25 cellular contexts compared by ENCODE assay signal in genomic region chr15:99210334-99210733, GRCh38. TPM values are rescaled to one million over a fixed set of nuclear protein-coding genes. Genes with fewer than 3 reads are reported as not detected.
DNase-seq lines count a peak whose midpoint lies in the region; TF ChIP-seq lines count a peak whose summit lies in the region.
"Had no signal": no experiment of that assay in that cellular context is flagged by ENCODE, and none has a peak within 500 bp of the region (broad histone marks: within the 10 kb centered on the region; RNA-seq: fewer than 3 reads in every experiment).

No MANE protein-coding gene starts in this region.

- no peaks in the 10 kb centered on the region for H3K36me3 ChIP-seq in muscle layer of colon (ENCODE audit: insufficient read depth, low read length)
- peaks cover 15% of the 10 kb centered on the region for H3K36me3 ChIP-seq in suprapubic skin
- H3K36me3 ChIP-seq in mesendoderm (ENCODE audit: control insufficient read depth, insufficient read depth, low read length), result no peaks in the 10 kb centered on the region
- H3K36me3 ChIP-seq: HAP-1 had no signal

- H3K79me1 ChIP-seq in mesendoderm (ENCODE audit: low read length), result no peaks in the 10 kb centered on the region

- no peaks in the 10 kb centered on the region for H3K9me3 Mint-ChIP-seq in activated CD4-positive, alpha-beta T cell treated with anti-CD3 and anti-CD28 coated beads, Interleukin-2, amount 10 ng/mL, durations not matched to agents 24 days and 14 days
- no peaks in the 10 kb centered on the region for H3K9me3 Mint-ChIP-seq in activated CD4-positive, alpha-beta T cell treated with anti-CD3 and anti-CD28 coated beads, Interleukin-2, amount 10 ng/mL, durations not matched to agents 7 days and 5 days

- H3K9me3 ChIP-seq in muscle layer of colon (ENCODE audit: low read length), result no peaks in the 10 kb centered on the region
- no peaks in the 10 kb centered on the region for H3K9me3 ChIP-seq in suprapubic skin
- H3K9me3 ChIP-seq: HAP-1 had no signal

- no peaks in the 10 kb centered on the region for H3K79me2 ChIP-seq in mesendoderm (ENCODE audit: control insufficient read depth, insufficient read depth, low read length)

- TF ChIP-seq CTCF in suprapubic skin (IDR thresholded peaks at IDR 0.05), result no peak

- H2BK15ac ChIP-seq in mesendoderm (replicated peaks; ENCODE audit: low read depth), result no peak overlapping the region

- no peak overlapping the region for H3K4me2 ChIP-seq in mesendoderm (ENCODE audit: low read length)

- no peak for TF ChIP-seq POLR2A in suprapubic skin (IDR thresholded peaks at IDR 0.05)

- no peak overlapping the region for H2AK5ac ChIP-seq in mesendoderm (ENCODE audit: low read length)

- TF ChIP-seq EP300 in suprapubic skin (IDR thresholded peaks at IDR 0.05), result peak; percentile 96

- intact Hi-C loops in activated CD4-positive, alpha-beta T cell treated with anti-CD3 and anti-CD28 coated beads, Interleukin-2, amount 10 ng/mL, durations not matched to agents 24 days and 14 days (cut with micrococcal nuclease), result loop anchor here (5.0 kb wide), 1 partner anchor 768 kb away; no protein-coding TSS in a partner anchor

- H3K27ac Mint-ChIP-seq in activated CD4-positive, alpha-beta T cell treated with anti-CD3 and anti-CD28 coated beads, Interleukin-2, amount 10 ng/mL, durations not matched to agents 24 days and 14 days, result no peak overlapping the region
- no peak overlapping the region for H3K27ac Mint-ChIP-seq in activated CD4-positive, alpha-beta T cell treated with anti-CD3 and anti-CD28 coated beads, Interleukin-2, amount 10 ng/mL, durations not matched to agents 7 days and 5 days
- H3K27ac Mint-ChIP-seq: B cell had no signal

- H3K4me3 ChIP-seq in muscle layer of colon (ENCODE audit: low read depth in 1 of 2, low read length in 2 of 2) (no peak overlapping the region), suprapubic skin (no peak overlapping the region), mesendoderm (ENCODE audit: low read length) (no peak overlapping the region)
- H3K4me3 ChIP-seq: HAP-1 had no signal

- no peak overlapping the region for H3K4me3 Mint-ChIP-seq in activated CD4-positive, alpha-beta T cell treated with anti-CD3 and anti-CD28 coated beads, Interleukin-2, amount 10 ng/mL, durations not matched to agents 24 days and 14 days
- H3K4me3 Mint-ChIP-seq in activated CD4-positive, alpha-beta T cell treated with anti-CD3 and anti-CD28 coated beads, Interleukin-2, amount 10 ng/mL, durations not matched to agents 7 days and 5 days, result no peak overlapping the region
- H3K4me3 Mint-ChIP-seq: B cell, CD14-positive monocyte had no signal

- no peak overlapping the region for H3K18ac ChIP-seq in mesendoderm (ENCODE audit: low read length)

- POLR2A ChIA-PET in activated CD4-positive, alpha-beta T cell treated with anti-CD3 and anti-CD28 coated beads, Interleukin-2, amount 10 ng/mL, durations not matched to agents 7 days and 5 days (lab: Charles Lee), result no interaction called here

- H3K4me1 Mint-ChIP-seq in activated CD4-positive, alpha-beta T cell treated with anti-CD3 and anti-CD28 coated beads, Interleukin-2, amount 10 ng/mL, durations not matched to agents 24 days and 14 days, result no peaks in the 10 kb centered on the region
- H3K4me1 Mint-ChIP-seq in activated CD4-positive, alpha-beta T cell treated with anti-CD3 and anti-CD28 coated beads, Interleukin-2, amount 10 ng/mL, durations not matched to agents 7 days and 5 days, result no peaks in the 10 kb centered on the region
- H3K4me1 Mint-ChIP-seq: B cell, CD14-positive monocyte had no signal

- peaks cover 5% of the 10 kb centered on the region for H3K27me3 Mint-ChIP-seq in activated CD4-positive, alpha-beta T cell treated with anti-CD3 and anti-CD28 coated beads, Interleukin-2, amount 10 ng/mL, durations not matched to agents 24 days and 14 days
- peaks cover 7% of the 10 kb centered on the region for H3K27me3 Mint-ChIP-seq in activated CD4-positive, alpha-beta T cell treated with anti-CD3 and anti-CD28 coated beads, Interleukin-2, amount 10 ng/mL, durations not matched to agents 7 days and 5 days
- H3K27me3 Mint-ChIP-seq: B cell had no signal

- H3K4ac ChIP-seq in mesendoderm (ENCODE audit: low read depth, low read length), result no peak overlapping the region

- H3K4me1 ChIP-seq in muscle layer of colon (ENCODE audit: insufficient read depth, low read length), result peaks cover 35% of the 10 kb centered on the region
- H3K4me1 ChIP-seq in suprapubic skin, result no peaks in the 10 kb centered on the region
- no peaks in the 10 kb centered on the region for H3K4me1 ChIP-seq in mesendoderm (ENCODE audit: control insufficient read depth, low read depth, low read length)
- H3K4me1 ChIP-seq: HAP-1 had no signal

- no peaks in the 10 kb centered on the region for H3K36me3 Mint-ChIP-seq in activated CD4-positive, alpha-beta T cell treated with anti-CD3 and anti-CD28 coated beads, Interleukin-2, amount 10 ng/mL, durations not matched to agents 24 days and 14 days (ENCODE audit: low read depth)
- H3K36me3 Mint-ChIP-seq in activated CD4-positive, alpha-beta T cell treated with anti-CD3 and anti-CD28 coated beads, Interleukin-2, amount 10 ng/mL, durations not matched to agents 7 days and 5 days (ENCODE audit: low read depth), result no peaks in the 10 kb centered on the region
- H3K36me3 Mint-ChIP-seq: CD14-positive monocyte had no signal

- CTCF ChIA-PET in activated CD4-positive, alpha-beta T cell treated with anti-CD3 and anti-CD28 coated beads, Interleukin-2, amount 10 ng/mL, durations not matched to agents 7 days and 5 days (lab: Charles Lee), result interaction anchor here (0.6 kb wide), 1 partner anchor 690 kb away, joined by 3 read pairs; no protein-coding TSS in a partner anchor

- H3K9ac ChIP-seq in muscle layer of colon (ENCODE audit: low read length) (no peak overlapping the region), mesendoderm (ENCODE audit: low read length) (no peak overlapping the region)

- no peak overlapping the region for H4K8ac ChIP-seq in mesendoderm (ENCODE audit: low read depth, low read length)

- H3K56ac ChIP-seq in mesendoderm (ENCODE audit: low read length), result no peak overlapping the region

- H3K23ac ChIP-seq in mesendoderm (ENCODE audit: low read length), result no peak overlapping the region

- no peak overlapping the region for H2BK120ac ChIP-seq in mesendoderm (ENCODE audit: low read depth, low read length)

- no peak overlapping the region for H4K5ac ChIP-seq in mesendoderm (ENCODE audit: low read length)

- no peak overlapping the region for H2BK5ac ChIP-seq in mesendoderm (ENCODE audit: low read length)

- peak; percentile 35 for DNase-seq in activated CD4-positive, alpha-beta T cell treated with anti-CD3 and anti-CD28 coated beads, Interleukin-2, amount 10 ng/mL, durations not matched to agents 24 days and 14 days
- no peak for DNase-seq in activated CD4-positive, alpha-beta T cell treated with anti-CD3 and anti-CD28 coated beads, Interleukin-2, amount 10 ng/mL, durations not matched to agents 7 days and 5 days
- DNase-seq in amniotic epithelial cell (ENCODE audit: low read depth) (peak; percentile 10), suprapubic skin (ENCODE audit: low spot score in 2 of 2) (no peak), occipital lobe (lab: John Stamatoyannopoulos, UW) (no peak), NCI-H526 treated with DMSO at 0.1 percent for 48 hours (lab: John Stamatoyannopoulos, UW) (no peak), mesendoderm (no peak)
- DNase-seq: Calu3, DMS79 treated with DMSO at 0.1 percent for 48 hours, GF-D8, GOT3, Karpas-422, NCI-H1092, NCI-H1417 treated with DMSO at 0.1 percent for 48 hours, NCI-H1694 treated with DMSO at 0.1 percent for 48 hours, NCI-H2081, NCI-H2227 treated with DMSO at 0.1 percent for 48 hours, NCI-H69, RPMI8226, SHP77 had no signal

- no peaks in the 10 kb centered on the region for H3K27me3 ChIP-seq in muscle layer of colon (ENCODE audit: control insufficient read depth in 1 of 2, insufficient read depth in 2 of 2, low read length in 2 of 2)
- H3K27me3 ChIP-seq in suprapubic skin, result no peaks in the 10 kb centered on the region
- H3K27me3 ChIP-seq in mesendoderm (ENCODE audit: insufficient read depth, low read length, poor library complexity), result no peaks in the 10 kb centered on the region

- peak overlapping the region; percentile 1 for H3K27ac ChIP-seq in muscle layer of colon (ENCODE audit: low read depth, low read length)
- no peak overlapping the region for H3K27ac ChIP-seq in suprapubic skin
- no peak overlapping the region for H3K27ac ChIP-seq in mesendoderm (ENCODE audit: low read depth, low read length)
- H3K27ac ChIP-seq: 22Rv1 had no signal

RNA-seq across cellular contexts. Expression of gene TTC23, which starts 39.0 kb away (rescaled TPM):
- total RNA-seq in activated CD4-positive, alpha-beta T cell treated with anti-CD3 and anti-CD28 coated beads, Interleukin-2, amount 10 ng/mL, durations not matched to agents 24 days and 14 days, result 4.7 and 6.0 TPM in 2 replicates
- total RNA-seq in activated CD4-positive, alpha-beta T cell treated with anti-CD3 and anti-CD28 coated beads, Interleukin-2, amount 10 ng/mL, durations not matched to agents 7 days and 5 days, result 1 to 10 TPM; 1.6 to 3.1 TPM
- total RNA-seq in suprapubic skin (10 to 100 TPM; 14.4 to 34.6 (median 17.6) TPM), occipital lobe (11.2 TPM)
- polyA plus RNA-seq in mesendoderm (2013, experiment 1 of 2), result 12.7 TPM
- 12.5 TPM for polyA plus RNA-seq in mesendoderm (2013, experiment 2 of 2)

RNA-seq across cellular contexts. Expression of gene LRRC28, which starts 40.9 kb away (rescaled TPM):
- 15.1 and 16.7 TPM in 2 replicates for total RNA-seq in activated CD4-positive, alpha-beta T cell treated with anti-CD3 and anti-CD28 coated beads, Interleukin-2, amount 10 ng/mL, durations not matched to agents 24 days and 14 days
- total RNA-seq in activated CD4-positive, alpha-beta T cell treated with anti-CD3 and anti-CD28 coated beads, Interleukin-2, amount 10 ng/mL, durations not matched to agents 7 days and 5 days, result 10 to 100 TPM; 19.2 to 26.0 TPM
- total RNA-seq in suprapubic skin (10 to 100 TPM; 26.4 to 80.5 (median 36.5) TPM), occipital lobe (40.2 TPM)
- 9.8 TPM for polyA plus RNA-seq in mesendoderm (2013, experiment 1 of 2)
- 11.6 TPM for polyA plus RNA-seq in mesendoderm (2013, experiment 2 of 2)

Comparison
In these comparisons a context has a peak if more than half of its experiments do, and no peak if none do; other contexts are left out.
1. DNase-seq: peak in activated CD4-positive, alpha-beta T cell treated with anti-CD3 and anti-CD28 coated beads, Interleukin-2, amount 10 ng/mL, durations not matched to agents 24 days and 14 days (single experiment) and amniotic epithelial cell (single experiment); none in activated CD4-positive, alpha-beta T cell treated with anti-CD3 and anti-CD28 coated beads, Interleukin-2, amount 10 ng/mL, durations not matched to agents 7 days and 5 days (single experiment), suprapubic skin (0 of 2), occipital lobe (single experiment), NCI-H526 treated with DMSO at 0.1 percent for 48 hours (single experiment) and mesendoderm (single experiment).